Comparison of ENCODE assay signal across 25 cellular contexts in genomic region chr17:70121136-70121535, GRCh38. TPM values are rescaled to one million over a fixed set of nuclear protein-coding genes. Genes with fewer than 3 reads are reported as not detected.
"Had no signal": no experiment of that assay in that cellular context is flagged by ENCODE, and none has a peak within 500 bp of the region (broad histone marks: within the 10 kb centered on the region; RNA-seq: fewer than 3 reads in every experiment).

No MANE protein-coding gene starts in this region.

- H3K4me3 ChIP-seq: esophagus muscularis mucosa, ovary, prostate gland, sigmoid colon, suprapubic skin, tibial nerve had no signal

- DNase-seq: activated CD4-positive, alpha-beta T cell treated with anti-CD3 and anti-CD28 coated beads for 1 hour; activated CD4-positive, alpha-beta T cell treated with anti-CD3 and anti-CD28 coated beads, Interleukin-2, amount 50 U/mL, for 1 hour; activated CD8-positive, alpha-beta memory T cell treated with anti-CD3 and anti-CD28 coated beads, Interleukin-2, amount 10 ng/mL, durations not matched to agents 7 days and 5 days; activated CD8-positive, alpha-beta T cell treated with anti-CD3 and anti-CD28 coated beads, Interleukin-2, amount 10 ng/mL, durations not matched to agents 7 days and 5 days; activated naive CD8-positive, alpha-beta T cell treated with anti-CD3 and anti-CD28 coated beads, Interleukin-2, amount 50 U/mL, for 24 hours; activated T-cell treated with anti-CD3 and anti-CD28 coated beads, Interleukin-2, amount 50 U/mL, for 48 hours; amygdala; caudate nucleus; cortex of kidney; endodermal cell; left ventricle myocardium superior; mammary epithelial cell; naive B cell; nephron progenitor cell; ovary; sigmoid colon; stimulated activated naive CD4-positive, alpha-beta T cell; T-helper 17 cell had no signal

- H3K9me3 ChIP-seq: neutrophil, ovary, prostate gland, suprapubic skin had no signal

- H3K27me3 ChIP-seq: esophagus muscularis mucosa, neutrophil, ovary, sigmoid colon, suprapubic skin, tibial nerve had no signal

- H3K36me3 ChIP-seq: esophagus muscularis mucosa, neutrophil, ovary, prostate gland, sigmoid colon, suprapubic skin, tibial nerve had no signal

- H3K4me1 ChIP-seq: prostate gland, sigmoid colon had no signal

- ATAC-seq: activated CD8-positive, alpha-beta memory T cell treated with anti-CD3 and anti-CD28 coated beads, Interleukin-2, amount 10 ng/mL, durations not matched to agents 7 days and 5 days; activated CD8-positive, alpha-beta T cell treated with anti-CD3 and anti-CD28 coated beads, Interleukin-2, amount 10 ng/mL, durations not matched to agents 7 days and 5 days; activated naive CD8-positive, alpha-beta T cell treated with anti-CD3 and anti-CD28 coated beads, Interleukin-2, amount 50 U/mL, for 24 hours; left ventricle myocardium superior; T-helper 17 cell; WTC11 had no signal

- H3K27ac ChIP-seq: esophagus muscularis mucosa, neutrophil, ovary, prostate gland, sigmoid colon, suprapubic skin, tibial nerve had no signal

RNA-seq across cellular contexts. Expression of gene KCNJ16, which starts 46.1 kb away (rescaled TPM):
- total RNA-seq: activated CD8-positive, alpha-beta memory T cell treated with anti-CD3 and anti-CD28 coated beads, Interleukin-2, amount 10 ng/mL, durations not matched to agents 7 days and 5 days; activated CD8-positive, alpha-beta T cell treated with anti-CD3 and anti-CD28 coated beads, Interleukin-2, amount 10 ng/mL, durations not matched to agents 7 days and 5 days; activated T-helper 2 cell treated with anti-CD3 and anti-CD28 coated beads, Interferon-gamma antibody, Interleukin-2, Interleukin-4, amounts not matched to agents 10 μg/mL and 5 μg/mL and 100 μg/mL, durations not matched to agents 14 hours and 24 hours and 36 hours; left ventricle myocardium superior; suprapubic skin; T-helper 17 cell; WTC11 had no signal

RNA-seq across cellular contexts. Expression of gene KCNJ2, which starts 48.2 kb away (rescaled TPM):
- total RNA-seq: activated CD8-positive, alpha-beta memory T cell treated with anti-CD3 and anti-CD28 coated beads, Interleukin-2, amount 10 ng/mL, durations not matched to agents 7 days and 5 days; activated CD8-positive, alpha-beta T cell treated with anti-CD3 and anti-CD28 coated beads, Interleukin-2, amount 10 ng/mL, durations not matched to agents 7 days and 5 days had no signal
